Comparison of ENCODE assay signal across 21 cellular contexts in genomic region chr20:44198872-44199271, GRCh38. TPM values are rescaled to one million over a fixed set of nuclear protein-coding genes. Genes with fewer than 3 reads are reported as not detected.
A peak's percentile ranks its signal among the peaks of the same experiment; 100 is the strongest.
DNase-seq lines count a peak whose midpoint lies in the region; ATAC-seq and TF ChIP-seq lines count a peak whose summit lies in the region.
"Had no signal": no experiment of that assay in that cellular context is flagged by ENCODE, and none has a peak within 500 bp of the region (broad histone marks: within the 10 kb centered on the region; RNA-seq: fewer than 3 reads in every experiment).

No MANE protein-coding gene starts in this region.

- DNase-seq in activated naive CD4-positive, alpha-beta T cell treated with anti-CD3 and anti-CD28 coated beads for 36 hours, result peak; percentile 48
- DNase-seq in activated naive CD4-positive, alpha-beta T cell (lab: John Stamatoyannopoulos, UW), result no peak
- peak; percentile 65 for DNase-seq in MV-4-11 (lab: John Stamatoyannopoulos, UW)
- DNase-seq in activated T-helper 2 cell treated with anti-CD3 and anti-CD28 coated beads, Interferon-gamma antibody, Interleukin-2, Interleukin-4, amounts not matched to agents 10 μg/mL and 5 μg/mL and 100 μg/mL, durations not matched to agents 14 hours and 24 hours and 36 hours (ENCODE audit: low spot score), result peak; percentile 41
- DNase-seq in gastrocnemius medialis, result no peak
- no peak for DNase-seq in ACHN
- no peak for DNase-seq in sigmoid colon
- no peak for DNase-seq in BE2C
- DNase-seq: CD8-positive, alpha-beta memory T cell; DMS79; heart left ventricle; NCI-H1930; NCI-H510A treated with DMSO at 0.1 percent for 48 hours; SIG-M5; substantia nigra had no signal

- peaks cover 23% of the 10 kb centered on the region for H3K4me1 Mint-ChIP-seq in activated naive CD4-positive, alpha-beta T cell treated with anti-CD3 and anti-CD28 coated beads for 36 hours (ENCODE audit: low read depth)
- H3K4me1 Mint-ChIP-seq in activated T-helper 2 cell treated with anti-CD3 and anti-CD28 coated beads, Interferon-gamma antibody, Interleukin-2, Interleukin-4, amounts not matched to agents 10 μg/mL and 5 μg/mL and 100 μg/mL, durations not matched to agents 14 hours and 24 hours and 36 hours (ENCODE audit: low read depth), result peaks cover 33% of the 10 kb centered on the region
- H3K4me1 Mint-ChIP-seq: WTC11 had no signal

- no peaks in the 10 kb centered on the region for H3K27me3 Mint-ChIP-seq in activated naive CD4-positive, alpha-beta T cell treated with anti-CD3 and anti-CD28 coated beads for 36 hours (ENCODE audit: low read depth)
- H3K27me3 Mint-ChIP-seq in activated T-helper 2 cell treated with anti-CD3 and anti-CD28 coated beads, Interferon-gamma antibody, Interleukin-2, Interleukin-4, amounts not matched to agents 10 μg/mL and 5 μg/mL and 100 μg/mL, durations not matched to agents 14 hours and 24 hours and 36 hours (ENCODE audit: low read depth), result no peaks in the 10 kb centered on the region

- no peak for TF ChIP-seq POLR2A in gastrocnemius medialis (IDR thresholded peaks at IDR 0.05)
- no peak for TF ChIP-seq POLR2A in sigmoid colon (IDR thresholded peaks at IDR 0.05)

- no peak for TF ChIP-seq EP300 in sigmoid colon (IDR thresholded peaks at IDR 0.05)

- peak overlapping the region; percentile 76 for H3K27ac Mint-ChIP-seq in activated naive CD4-positive, alpha-beta T cell treated with anti-CD3 and anti-CD28 coated beads for 36 hours
- peak overlapping the region; percentile 92 for H3K27ac Mint-ChIP-seq in activated T-helper 2 cell treated with anti-CD3 and anti-CD28 coated beads, Interferon-gamma antibody, Interleukin-2, Interleukin-4, amounts not matched to agents 10 μg/mL and 5 μg/mL and 100 μg/mL, durations not matched to agents 14 hours and 24 hours and 36 hours
- H3K27ac Mint-ChIP-seq: WTC11 had no signal

- H3K36me3 ChIP-seq in gastrocnemius medialis, result peaks cover 0 to 63% of the 10 kb centered on the region in 2 donors
- peaks cover 22 to 74% (median 37%) of the 10 kb centered on the region in 4 donors for H3K36me3 ChIP-seq in sigmoid colon
- H3K36me3 ChIP-seq in BE2C, result peaks cover 57% of the 10 kb centered on the region

- intact Hi-C loops in activated naive CD4-positive, alpha-beta T cell treated with anti-CD3 and anti-CD28 coated beads for 36 hours (cut with micrococcal nuclease), result no loop called here
- intact Hi-C loops in activated T-helper 2 cell treated with anti-CD3 and anti-CD28 coated beads, Interferon-gamma antibody, Interleukin-2, Interleukin-4, amounts not matched to agents 10 μg/mL and 5 μg/mL and 100 μg/mL, durations not matched to agents 14 hours and 24 hours and 36 hours (cut with micrococcal nuclease), result no loop called here
- intact Hi-C loops in gastrocnemius medialis (cut with DNase I; ENCODE audit: low total_unique reads), result no loop called here
- intact Hi-C loops in sigmoid colon (cut with DNase I), result loop anchor here (10.0 kb wide), 2 partner anchors 184 to 434 kb away; no protein-coding TSS in a partner anchor

- H3K9me3 ChIP-seq in gastrocnemius medialis (no peaks in the 10 kb centered on the region), sigmoid colon (no peaks in the 10 kb centered on the region), BE2C (no peaks in the 10 kb centered on the region)
- H3K9me3 ChIP-seq: ascending aorta, heart left ventricle, vagina had no signal

- 79 to 90% methylated on average over 4 of the region's 4 CpGs for WGBS in sigmoid colon, 2 donors

- TF ChIP-seq CTCF in gastrocnemius medialis (IDR thresholded peaks at IDR 0.05 in 4 of 5, conservative IDR thresholded peaks at IDR 0.05 in 1 of 5) (no peak), sigmoid colon (IDR thresholded peaks at IDR 0.05) (no peak), BE2C (IDR thresholded peaks at IDR 0.05; ENCODE audit: low read depth, low read length) (no peak)

- H3K4me1 ChIP-seq in gastrocnemius medialis, result peaks cover 39 to 46% of the 10 kb centered on the region in 2 donors
- peaks cover 0 to 43% (median 22%) of the 10 kb centered on the region in 4 donors for H3K4me1 ChIP-seq in sigmoid colon
- H3K4me1 ChIP-seq in BE2C, result no peaks in the 10 kb centered on the region

- ATAC-seq in gastrocnemius medialis, result no peak
- ATAC-seq: heart left ventricle, sciatic nerve, WTC11 had no signal

- H3K4me3 ChIP-seq in gastrocnemius medialis (no peak overlapping the region), sigmoid colon (no peak overlapping the region), BE2C (ENCODE audit: low read depth, low read length) (no peak overlapping the region)
- H3K4me3 ChIP-seq: ascending aorta, heart left ventricle, vagina had no signal

- no peak overlapping the region for H3K4me3 Mint-ChIP-seq in activated naive CD4-positive, alpha-beta T cell treated with anti-CD3 and anti-CD28 coated beads for 36 hours
- peak overlapping the region; percentile 37 for H3K4me3 Mint-ChIP-seq in activated T-helper 2 cell treated with anti-CD3 and anti-CD28 coated beads, Interferon-gamma antibody, Interleukin-2, Interleukin-4, amounts not matched to agents 10 μg/mL and 5 μg/mL and 100 μg/mL, durations not matched to agents 14 hours and 24 hours and 36 hours (ENCODE audit: low read depth)
- H3K4me3 Mint-ChIP-seq: CD8-positive, alpha-beta memory T cell; WTC11 had no signal

- H3K27me3 ChIP-seq in gastrocnemius medialis, result no peaks in the 10 kb centered on the region
- H3K27me3 ChIP-seq in sigmoid colon, result no peaks in the 10 kb centered on the region
- no peaks in the 10 kb centered on the region for H3K27me3 ChIP-seq in BE2C
- H3K27me3 ChIP-seq: ascending aorta, heart left ventricle, vagina had no signal

- in situ Hi-C loops in gastrocnemius medialis (cut with MboI; ENCODE audit: low sequenced_read_pairs in 4 of 4), result loop anchor here in 1 of 4 donors (25.0 kb wide), 1 partner anchor 1138 kb away; the partner anchor contains the start of gene SDC4
- in situ Hi-C loops in ACHN (cut with HindIII; ENCODE audit: low pct_ligation_motif_present, low pct_unique_long_range_greater_than_20kb, low sequenced_read_pairs), result no loop called here

- no peaks in the 10 kb centered on the region for H3K9me3 Mint-ChIP-seq in activated naive CD4-positive, alpha-beta T cell treated with anti-CD3 and anti-CD28 coated beads for 36 hours
- peaks cover 4% of the 10 kb centered on the region for H3K9me3 Mint-ChIP-seq in activated T-helper 2 cell treated with anti-CD3 and anti-CD28 coated beads, Interferon-gamma antibody, Interleukin-2, Interleukin-4, amounts not matched to agents 10 μg/mL and 5 μg/mL and 100 μg/mL, durations not matched to agents 14 hours and 24 hours and 36 hours
- H3K9me3 Mint-ChIP-seq: CD8-positive, alpha-beta memory T cell; WTC11 had no signal

- peaks cover 30% of the 10 kb centered on the region for H3K36me3 Mint-ChIP-seq in activated naive CD4-positive, alpha-beta T cell treated with anti-CD3 and anti-CD28 coated beads for 36 hours (ENCODE audit: low read depth)
- H3K36me3 Mint-ChIP-seq in activated T-helper 2 cell treated with anti-CD3 and anti-CD28 coated beads, Interferon-gamma antibody, Interleukin-2, Interleukin-4, amounts not matched to agents 10 μg/mL and 5 μg/mL and 100 μg/mL, durations not matched to agents 14 hours and 24 hours and 36 hours (ENCODE audit: low read depth), result peaks cover 72% of the 10 kb centered on the region

- CTCF ChIA-PET in activated naive CD4-positive, alpha-beta T cell treated with anti-CD3 and anti-CD28 coated beads for 36 hours (lab: Charles Lee), result interaction anchor here (1.9 kb wide), 1 partner anchor 18 kb away, joined by 11 read pairs; no protein-coding TSS in a partner anchor

- H3K27ac ChIP-seq in gastrocnemius medialis, result peak overlapping the region in 3 of 4 donors; percentile 97 to 99 (median 98)
- peak overlapping the region in 1 of 4 donors; percentile 16 for H3K27ac ChIP-seq in sigmoid colon
- H3K27ac ChIP-seq: ascending aorta, vagina had no signal

RNA-seq across cellular contexts. Expression of gene OSER1, which starts 11.7 kb away (rescaled TPM):
- total RNA-seq in activated naive CD4-positive, alpha-beta T cell treated with anti-CD3 and anti-CD28 coated beads for 36 hours, result 10 to 100 TPM; 27.7 to 28.4 TPM
- total RNA-seq in activated T-helper 2 cell treated with anti-CD3 and anti-CD28 coated beads, Interferon-gamma antibody, Interleukin-2, Interleukin-4, amounts not matched to agents 10 μg/mL and 5 μg/mL and 100 μg/mL, durations not matched to agents 14 hours and 24 hours and 36 hours, result 21.4 and 22.4 TPM in 2 replicates
- total RNA-seq in gastrocnemius medialis (100 to 1,000 TPM in 1 of 4 donors, 10 to 100 TPM in 3; 73.0 to 114 (median 94.5) TPM), sigmoid colon (10 to 100 TPM; 47.4 to 90.5 (median 61.5) TPM)
- polyA plus RNA-seq in sigmoid colon, result 10 to 100 TPM; 28.5 to 39.8 (median 37.2) TPM
- 67.6 TPM for polyA plus RNA-seq in BE2C (2012; ENCODE audit: insufficient read depth, insufficient read length, low read depth)

RNA-seq across cellular contexts. Expression of gene JPH2, which starts 11.9 kb away (rescaled TPM):
- total RNA-seq in activated naive CD4-positive, alpha-beta T cell treated with anti-CD3 and anti-CD28 coated beads for 36 hours, result not detected
- total RNA-seq in activated T-helper 2 cell treated with anti-CD3 and anti-CD28 coated beads, Interferon-gamma antibody, Interleukin-2, Interleukin-4, amounts not matched to agents 10 μg/mL and 5 μg/mL and 100 μg/mL, durations not matched to agents 14 hours and 24 hours and 36 hours, result 0.11 TPM in 1 of 2 replicates, not detected in the other
- total RNA-seq in gastrocnemius medialis (10 to 100 TPM; 18.3 to 86.6 (median 38.0) TPM), sigmoid colon (100 to 1,000 TPM in 3 of 4 donors, 10 to 100 TPM in 1; 52.0 to 166 (median 122) TPM)
- 1 to 10 TPM in 1 of 3 donors, under 1 TPM in 2; 0.23 to 5.3 (median 0.60) TPM for polyA plus RNA-seq in sigmoid colon
- 0.22 TPM for polyA plus RNA-seq in BE2C (2012; ENCODE audit: insufficient read depth, insufficient read length, low read depth)
- total RNA-seq: CD8-positive, alpha-beta memory T cell; T-helper 1 cell treated with Interleukin-12 subunit alpha and Interleukin-12 subunit beta and Interleukin-4 antibody, amounts not matched to agents 30 ng/mL and 1 ng/mL, for 36 hours had no signal
- polyA plus RNA-seq: CD8-positive, alpha-beta memory T cell had no signal

RNA-seq across cellular contexts. Expression of gene GDAP1L1, which starts 48.2 kb away (rescaled TPM):
- under 1 TPM; 0.27 to 0.50 TPM for total RNA-seq in activated naive CD4-positive, alpha-beta T cell treated with anti-CD3 and anti-CD28 coated beads for 36 hours
- total RNA-seq in activated T-helper 2 cell treated with anti-CD3 and anti-CD28 coated beads, Interferon-gamma antibody, Interleukin-2, Interleukin-4, amounts not matched to agents 10 μg/mL and 5 μg/mL and 100 μg/mL, durations not matched to agents 14 hours and 24 hours and 36 hours, result not detected in 2 replicates
- not detected for total RNA-seq in gastrocnemius medialis
- 1 to 10 TPM in 2 of 4 donors, under 1 TPM in 1, not detected in 1; 0.36 to 1.4 (median 1.3) TPM for total RNA-seq in sigmoid colon
- under 1 TPM in 2 of 3 donors, not detected in 1; 0.20 to 0.60 TPM for polyA plus RNA-seq in sigmoid colon
- 217 TPM for polyA plus RNA-seq in BE2C (2012; ENCODE audit: insufficient read depth, insufficient read length, low read depth)
- total RNA-seq: ascending aorta; CD8-positive, alpha-beta memory T cell; fibroblast of lung; sciatic nerve; T-helper 1 cell treated with Interleukin-12 subunit alpha and Interleukin-12 subunit beta and Interleukin-4 antibody, amounts not matched to agents 30 ng/mL and 1 ng/mL, for 36 hours; vagina had no signal
- polyA plus RNA-seq: CD8-positive, alpha-beta memory T cell; fibroblast of lung had no signal

Comparison
In these comparisons a context has a peak if more than half of its experiments do, and no peak if none do; other contexts are left out.
1. DNase-seq: peak in activated naive CD4-positive, alpha-beta T cell treated with anti-CD3 and anti-CD28 coated beads for 36 hours (single experiment), MV-4-11 (single experiment) and activated T-helper 2 cell treated with anti-CD3 and anti-CD28 coated beads, Interferon-gamma antibody, Interleukin-2, Interleukin-4, amounts not matched to agents 10 μg/mL and 5 μg/mL and 100 μg/mL, durations not matched to agents 14 hours and 24 hours and 36 hours (single experiment); none in activated naive CD4-positive, alpha-beta T cell (0 of 4), gastrocnemius medialis (0 of 2), ACHN (single experiment), sigmoid colon (single experiment) and BE2C (single experiment).
2. RNA of gene JPH2, which starts 11.9 kb away (total RNA-seq): 52.0 to 166 TPM in sigmoid colon and 18.3 to 86.6 TPM in gastrocnemius medialis; not detected in activated naive CD4-positive, alpha-beta T cell treated with anti-CD3 and anti-CD28 coated beads for 36 hours and 0.11 TPM in activated T-helper 2 cell treated with anti-CD3 and anti-CD28 coated beads, Interferon-gamma antibody, Interleukin-2, Interleukin-4, amounts not matched to agents 10 μg/mL and 5 μg/mL and 100 μg/mL, durations not matched to agents 14 hours and 24 hours and 36 hours; every median in the first group is over 10 times any median in the second.